Comparison of ENCODE assay signal across 1 cellular context in the genomic region with DNA sequence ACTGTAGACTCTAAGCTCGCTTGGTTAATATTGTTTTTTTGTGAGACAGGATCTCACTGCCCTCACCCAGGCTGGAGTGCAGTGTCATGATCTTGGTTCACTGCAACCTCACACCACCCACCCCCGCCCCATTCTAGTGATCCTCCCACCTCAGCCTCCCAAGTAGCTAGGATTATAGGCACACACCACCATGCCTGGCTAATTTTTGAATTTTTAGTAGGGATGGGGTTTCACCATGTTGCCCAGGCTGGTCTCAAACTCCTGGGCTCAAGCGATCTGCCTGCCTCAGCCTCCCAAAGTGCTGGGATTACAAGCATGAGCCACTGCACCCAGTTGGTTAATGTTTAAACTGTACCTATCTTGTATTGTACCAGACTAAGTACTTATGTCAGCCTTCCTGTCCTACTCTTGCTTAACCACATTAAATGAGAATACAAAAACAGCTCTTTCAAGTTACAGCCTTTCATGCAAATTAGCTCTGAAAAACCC.
TF ChIP-seq lines count a peak whose summit lies in the region.
"Not testable (repeated sequence)": the region's sequence is repeated elsewhere in the genome, so short reads cannot be mapped to it uniquely, and the experiment has no call there.

No MANE protein-coding gene starts in this region.

TF ChIP-seq in HepG2, 621 proteins besides CTCF, POLR2A, EP300 and RAD21 (continued from another document):
- TF ChIP-seq SOX5 (CRISPR knock-in tag; IDR thresholded peaks at IDR 0.05; ENCODE audit: borderline replicate concordance) = peak; percentile 53; the same call in 1 of the 2 replicates
- TF ChIP-seq HDAC1 (CRISPR knock-in tag; IDR thresholded peaks at IDR 0.05) = 0 out of 2 replicates have a peak, but pooled peaks have one; percentile 18
- not testable (repeated sequence) for TF ChIP-seq SOX13, FOXP1 (IDR thresholded peaks at IDR 0.05)
- peak in 1 of 2 experiments; percentile 49; a peak in 1 of 4 replicates for TF ChIP-seq SOX13 (CRISPR knock-in tag; conservative IDR thresholded peaks at IDR 0.05 in 1 of 2, IDR thresholded peaks at IDR 0.05 in 1 of 2)
- 0 out of 2 replicates have a peak, but pooled peaks have one; percentile 20 for TF ChIP-seq FOXP1 (CRISPR knock-in tag; IDR thresholded peaks at IDR 0.05)
- TF ChIP-seq CEBPB (IDR thresholded peaks at IDR 0.05; ENCODE audit: borderline replicate concordance, low read depth, low read length) = peak; percentile 75; the same call in 1 of the 2 replicates
- TF ChIP-seq, protein P1, sequence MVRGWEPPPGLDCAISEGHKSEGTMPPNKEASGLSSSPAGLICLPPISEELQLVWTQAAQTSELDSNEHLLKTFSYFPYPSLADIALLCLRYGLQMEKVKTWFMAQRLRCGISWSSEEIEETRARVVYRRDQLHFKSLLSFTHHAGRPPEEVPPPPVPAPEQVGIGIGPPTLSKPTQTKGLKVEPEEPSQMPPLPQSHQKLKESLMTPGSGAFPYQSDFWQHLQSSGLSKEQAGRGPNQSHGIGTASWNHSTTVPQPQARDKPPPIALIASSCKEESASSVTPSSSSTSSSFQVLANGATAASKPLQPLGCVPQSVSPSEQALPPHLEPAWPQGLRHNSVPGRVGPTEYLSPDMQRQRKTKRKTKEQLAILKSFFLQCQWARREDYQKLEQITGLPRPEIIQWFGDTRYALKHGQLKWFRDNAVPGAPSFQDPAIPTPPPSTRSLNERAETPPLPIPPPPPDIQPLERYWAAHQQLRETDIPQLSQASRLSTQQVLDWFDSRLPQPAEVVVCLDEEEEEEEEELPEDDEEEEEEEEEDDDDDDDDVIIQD (CRISPR knock-in tag; IDR thresholded peaks at IDR 0.05; ENCODE audit: low read depth) = 0 out of 2 replicates have a peak, but pooled peaks have one; percentile 27
- TF ChIP-seq HDAC2 (CRISPR knock-in tag; IDR thresholded peaks at IDR 0.05) = peak; percentile 46; the same call in 1 of the 2 replicates
- TF ChIP-seq, protein P2, sequence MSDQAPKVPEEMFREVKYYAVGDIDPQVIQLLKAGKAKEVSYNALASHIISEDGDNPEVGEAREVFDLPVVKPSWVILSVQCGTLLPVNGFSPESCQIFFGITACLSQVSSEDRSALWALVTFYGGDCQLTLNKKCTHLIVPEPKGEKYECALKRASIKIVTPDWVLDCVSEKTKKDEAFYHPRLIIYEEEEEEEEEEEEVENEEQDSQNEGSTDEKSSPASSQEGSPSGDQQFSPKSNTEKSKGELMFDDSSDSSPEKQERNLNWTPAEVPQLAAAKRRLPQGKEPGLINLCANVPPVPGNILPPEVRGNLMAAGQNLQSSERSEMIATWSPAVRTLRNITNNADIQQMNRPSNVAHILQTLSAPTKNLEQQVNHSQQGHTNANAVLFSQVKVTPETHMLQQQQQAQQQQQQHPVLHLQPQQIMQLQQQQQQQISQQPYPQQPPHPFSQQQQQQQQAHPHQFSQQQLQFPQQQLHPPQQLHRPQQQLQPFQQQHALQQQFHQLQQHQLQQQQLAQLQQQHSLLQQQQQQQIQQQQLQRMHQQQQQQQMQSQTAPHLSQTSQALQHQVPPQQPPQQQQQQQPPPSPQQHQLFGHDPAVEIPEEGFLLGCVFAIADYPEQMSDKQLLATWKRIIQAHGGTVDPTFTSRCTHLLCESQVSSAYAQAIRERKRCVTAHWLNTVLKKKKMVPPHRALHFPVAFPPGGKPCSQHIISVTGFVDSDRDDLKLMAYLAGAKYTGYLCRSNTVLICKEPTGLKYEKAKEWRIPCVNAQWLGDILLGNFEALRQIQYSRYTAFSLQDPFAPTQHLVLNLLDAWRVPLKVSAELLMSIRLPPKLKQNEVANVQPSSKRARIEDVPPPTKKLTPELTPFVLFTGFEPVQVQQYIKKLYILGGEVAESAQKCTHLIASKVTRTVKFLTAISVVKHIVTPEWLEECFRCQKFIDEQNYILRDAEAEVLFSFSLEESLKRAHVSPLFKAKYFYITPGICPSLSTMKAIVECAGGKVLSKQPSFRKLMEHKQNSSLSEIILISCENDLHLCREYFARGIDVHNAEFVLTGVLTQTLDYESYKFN (CRISPR knock-in tag; conservative IDR thresholded peaks at IDR 0.05) = peak; percentile 59
- TF ChIP-seq, protein P3, sequence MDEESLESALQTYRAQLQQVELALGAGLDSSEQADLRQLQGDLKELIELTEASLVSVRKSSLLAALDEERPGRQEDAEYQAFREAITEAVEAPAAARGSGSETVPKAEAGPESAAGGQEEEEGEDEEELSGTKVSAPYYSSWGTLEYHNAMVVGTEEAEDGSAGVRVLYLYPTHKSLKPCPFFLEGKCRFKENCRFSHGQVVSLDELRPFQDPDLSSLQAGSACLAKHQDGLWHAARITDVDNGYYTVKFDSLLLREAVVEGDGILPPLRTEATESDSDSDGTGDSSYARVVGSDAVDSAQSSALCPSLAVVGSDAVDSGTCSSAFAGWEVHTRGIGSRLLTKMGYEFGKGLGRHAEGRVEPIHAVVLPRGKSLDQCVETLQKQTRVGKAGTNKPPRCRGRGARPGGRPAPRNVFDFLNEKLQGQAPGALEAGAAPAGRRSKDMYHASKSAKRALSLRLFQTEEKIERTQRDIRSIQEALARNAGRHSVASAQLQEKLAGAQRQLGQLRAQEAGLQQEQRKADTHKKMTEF (CRISPR knock-in tag; IDR thresholded peaks at IDR 0.05) = 0 out of 2 replicates have a peak, but pooled peaks have one; percentile 16
- TF ChIP-seq, protein P4, sequence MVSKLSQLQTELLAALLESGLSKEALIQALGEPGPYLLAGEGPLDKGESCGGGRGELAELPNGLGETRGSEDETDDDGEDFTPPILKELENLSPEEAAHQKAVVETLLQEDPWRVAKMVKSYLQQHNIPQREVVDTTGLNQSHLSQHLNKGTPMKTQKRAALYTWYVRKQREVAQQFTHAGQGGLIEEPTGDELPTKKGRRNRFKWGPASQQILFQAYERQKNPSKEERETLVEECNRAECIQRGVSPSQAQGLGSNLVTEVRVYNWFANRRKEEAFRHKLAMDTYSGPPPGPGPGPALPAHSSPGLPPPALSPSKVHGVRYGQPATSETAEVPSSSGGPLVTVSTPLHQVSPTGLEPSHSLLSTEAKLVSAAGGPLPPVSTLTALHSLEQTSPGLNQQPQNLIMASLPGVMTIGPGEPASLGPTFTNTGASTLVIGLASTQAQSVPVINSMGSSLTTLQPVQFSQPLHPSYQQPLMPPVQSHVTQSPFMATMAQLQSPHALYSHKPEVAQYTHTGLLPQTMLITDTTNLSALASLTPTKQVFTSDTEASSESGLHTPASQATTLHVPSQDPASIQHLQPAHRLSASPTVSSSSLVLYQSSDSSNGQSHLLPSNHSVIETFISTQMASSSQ (IDR thresholded peaks at IDR 0.05; ENCODE audit: low read depth) = peak; percentile 86
- TF ChIP-seq, protein P4 (CRISPR knock-in tag; IDR thresholded peaks at IDR 0.05; ENCODE audit: borderline replicate concordance) = peak; percentile 91
- TF ChIP-seq, protein P5, sequence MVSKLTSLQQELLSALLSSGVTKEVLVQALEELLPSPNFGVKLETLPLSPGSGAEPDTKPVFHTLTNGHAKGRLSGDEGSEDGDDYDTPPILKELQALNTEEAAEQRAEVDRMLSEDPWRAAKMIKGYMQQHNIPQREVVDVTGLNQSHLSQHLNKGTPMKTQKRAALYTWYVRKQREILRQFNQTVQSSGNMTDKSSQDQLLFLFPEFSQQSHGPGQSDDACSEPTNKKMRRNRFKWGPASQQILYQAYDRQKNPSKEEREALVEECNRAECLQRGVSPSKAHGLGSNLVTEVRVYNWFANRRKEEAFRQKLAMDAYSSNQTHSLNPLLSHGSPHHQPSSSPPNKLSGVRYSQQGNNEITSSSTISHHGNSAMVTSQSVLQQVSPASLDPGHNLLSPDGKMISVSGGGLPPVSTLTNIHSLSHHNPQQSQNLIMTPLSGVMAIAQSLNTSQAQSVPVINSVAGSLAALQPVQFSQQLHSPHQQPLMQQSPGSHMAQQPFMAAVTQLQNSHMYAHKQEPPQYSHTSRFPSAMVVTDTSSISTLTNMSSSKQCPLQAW (CRISPR knock-in tag; IDR thresholded peaks at IDR 0.05) = peak; percentile 87; the same call in 1 of the 2 replicates
- TF ChIP-seq, protein P6, sequence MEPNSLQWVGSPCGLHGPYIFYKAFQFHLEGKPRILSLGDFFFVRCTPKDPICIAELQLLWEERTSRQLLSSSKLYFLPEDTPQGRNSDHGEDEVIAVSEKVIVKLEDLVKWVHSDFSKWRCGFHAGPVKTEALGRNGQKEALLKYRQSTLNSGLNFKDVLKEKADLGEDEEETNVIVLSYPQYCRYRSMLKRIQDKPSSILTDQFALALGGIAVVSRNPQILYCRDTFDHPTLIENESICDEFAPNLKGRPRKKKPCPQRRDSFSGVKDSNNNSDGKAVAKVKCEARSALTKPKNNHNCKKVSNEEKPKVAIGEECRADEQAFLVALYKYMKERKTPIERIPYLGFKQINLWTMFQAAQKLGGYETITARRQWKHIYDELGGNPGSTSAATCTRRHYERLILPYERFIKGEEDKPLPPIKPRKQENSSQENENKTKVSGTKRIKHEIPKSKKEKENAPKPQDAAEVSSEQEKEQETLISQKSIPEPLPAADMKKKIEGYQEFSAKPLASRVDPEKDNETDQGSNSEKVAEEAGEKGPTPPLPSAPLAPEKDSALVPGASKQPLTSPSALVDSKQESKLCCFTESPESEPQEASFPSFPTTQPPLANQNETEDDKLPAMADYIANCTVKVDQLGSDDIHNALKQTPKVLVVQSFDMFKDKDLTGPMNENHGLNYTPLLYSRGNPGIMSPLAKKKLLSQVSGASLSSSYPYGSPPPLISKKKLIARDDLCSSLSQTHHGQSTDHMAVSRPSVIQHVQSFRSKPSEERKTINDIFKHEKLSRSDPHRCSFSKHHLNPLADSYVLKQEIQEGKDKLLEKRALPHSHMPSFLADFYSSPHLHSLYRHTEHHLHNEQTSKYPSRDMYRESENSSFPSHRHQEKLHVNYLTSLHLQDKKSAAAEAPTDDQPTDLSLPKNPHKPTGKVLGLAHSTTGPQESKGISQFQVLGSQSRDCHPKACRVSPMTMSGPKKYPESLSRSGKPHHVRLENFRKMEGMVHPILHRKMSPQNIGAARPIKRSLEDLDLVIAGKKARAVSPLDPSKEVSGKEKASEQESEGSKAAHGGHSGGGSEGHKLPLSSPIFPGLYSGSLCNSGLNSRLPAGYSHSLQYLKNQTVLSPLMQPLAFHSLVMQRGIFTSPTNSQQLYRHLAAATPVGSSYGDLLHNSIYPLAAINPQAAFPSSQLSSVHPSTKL (CRISPR knock-in tag; IDR thresholded peaks at IDR 0.05) = peak; percentile 35; the same call in 1 of the 2 replicates
- peak; percentile 29; the same call in 1 of the 2 replicates for TF ChIP-seq MIXL1 (CRISPR knock-in tag; IDR thresholded peaks at IDR 0.05)
- TF ChIP-seq SALL1 (CRISPR knock-in tag; IDR thresholded peaks at IDR 0.05) = 0 out of 2 replicates have a peak, but pooled peaks have one; percentile 20
- TF ChIP-seq PITX1 (CRISPR knock-in tag; IDR thresholded peaks at IDR 0.05) = 0 out of 2 replicates have a peak, but pooled peaks have one; percentile 30
- TF ChIP-seq, protein P7, sequence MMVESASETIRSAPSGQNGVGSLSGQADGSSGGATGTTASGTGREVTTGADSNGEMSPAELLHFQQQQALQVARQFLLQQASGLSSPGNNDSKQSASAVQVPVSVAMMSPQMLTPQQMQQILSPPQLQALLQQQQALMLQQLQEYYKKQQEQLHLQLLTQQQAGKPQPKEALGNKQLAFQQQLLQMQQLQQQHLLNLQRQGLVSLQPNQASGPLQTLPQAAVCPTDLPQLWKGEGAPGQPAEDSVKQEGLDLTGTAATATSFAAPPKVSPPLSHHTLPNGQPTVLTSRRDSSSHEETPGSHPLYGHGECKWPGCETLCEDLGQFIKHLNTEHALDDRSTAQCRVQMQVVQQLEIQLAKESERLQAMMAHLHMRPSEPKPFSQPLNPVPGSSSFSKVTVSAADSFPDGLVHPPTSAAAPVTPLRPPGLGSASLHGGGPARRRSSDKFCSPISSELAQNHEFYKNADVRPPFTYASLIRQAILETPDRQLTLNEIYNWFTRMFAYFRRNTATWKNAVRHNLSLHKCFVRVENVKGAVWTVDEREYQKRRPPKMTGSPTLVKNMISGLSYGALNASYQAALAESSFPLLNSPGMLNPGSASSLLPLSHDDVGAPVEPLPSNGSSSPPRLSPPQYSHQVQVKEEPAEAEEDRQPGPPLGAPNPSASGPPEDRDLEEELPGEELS (CRISPR knock-in tag; IDR thresholded peaks at IDR 0.05) = 0 out of 2 replicates have a peak, but pooled peaks have one; percentile 26
- TF ChIP-seq RCOR2 (CRISPR knock-in tag; IDR thresholded peaks at IDR 0.05) = 0 out of 2 replicates have a peak, but pooled peaks have one; percentile 40
- peak; percentile 22 for TF ChIP-seq ASH2L (IDR thresholded peaks at IDR 0.05; ENCODE audit: insufficient read length, low read depth, low read length)
- TF ChIP-seq, protein P8, sequence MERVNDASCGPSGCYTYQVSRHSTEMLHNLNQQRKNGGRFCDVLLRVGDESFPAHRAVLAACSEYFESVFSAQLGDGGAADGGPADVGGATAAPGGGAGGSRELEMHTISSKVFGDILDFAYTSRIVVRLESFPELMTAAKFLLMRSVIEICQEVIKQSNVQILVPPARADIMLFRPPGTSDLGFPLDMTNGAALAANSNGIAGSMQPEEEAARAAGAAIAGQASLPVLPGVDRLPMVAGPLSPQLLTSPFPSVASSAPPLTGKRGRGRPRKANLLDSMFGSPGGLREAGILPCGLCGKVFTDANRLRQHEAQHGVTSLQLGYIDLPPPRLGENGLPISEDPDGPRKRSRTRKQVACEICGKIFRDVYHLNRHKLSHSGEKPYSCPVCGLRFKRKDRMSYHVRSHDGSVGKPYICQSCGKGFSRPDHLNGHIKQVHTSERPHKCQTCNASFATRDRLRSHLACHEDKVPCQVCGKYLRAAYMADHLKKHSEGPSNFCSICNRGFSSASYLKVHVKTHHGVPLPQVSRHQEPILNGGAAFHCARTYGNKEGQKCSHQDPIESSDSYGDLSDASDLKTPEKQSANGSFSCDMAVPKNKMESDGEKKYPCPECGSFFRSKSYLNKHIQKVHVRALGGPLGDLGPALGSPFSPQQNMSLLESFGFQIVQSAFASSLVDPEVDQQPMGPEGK (CRISPR knock-in tag; IDR thresholded peaks at IDR 0.05) = 0 out of 2 replicates have a peak, but pooled peaks have one; percentile 16
